Comparison of ENCODE assay signal across 15 cellular contexts in the genomic region with DNA sequence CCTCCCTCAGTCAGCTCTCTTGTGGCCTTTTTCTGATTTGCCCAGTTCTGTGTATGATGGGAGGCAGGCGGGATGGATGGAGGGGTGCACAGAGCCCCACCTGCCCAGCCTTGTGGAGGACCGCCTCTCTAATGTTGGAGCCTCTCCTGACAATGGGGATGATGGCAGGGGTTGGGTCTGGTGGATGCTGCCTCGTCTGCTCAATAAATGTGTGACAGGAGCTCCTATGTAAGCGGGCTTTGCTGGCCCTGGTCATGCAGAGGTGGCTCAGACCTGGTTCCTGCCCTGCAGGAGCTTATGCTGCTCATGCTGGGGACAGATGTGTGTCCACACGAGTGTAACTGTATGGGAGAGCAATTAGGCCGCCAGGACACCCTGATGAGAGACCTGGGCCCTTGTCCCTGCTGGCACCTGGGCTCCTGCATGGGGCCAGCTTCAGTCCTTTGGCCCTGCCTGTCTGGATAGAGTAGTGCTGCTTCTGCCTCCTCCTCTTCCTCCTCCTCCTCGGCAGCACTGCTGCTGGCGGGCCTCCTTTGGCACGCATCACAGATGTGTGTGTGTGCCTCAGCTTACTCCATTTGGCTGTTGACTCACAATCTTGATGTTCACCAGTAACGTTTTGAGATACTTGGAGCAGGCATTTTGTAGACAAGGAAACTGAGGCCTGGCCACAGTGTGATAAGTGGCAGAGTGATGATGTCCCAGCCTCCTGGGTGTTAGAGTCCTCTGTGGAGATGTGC.
"Had no signal": no experiment of that assay in that cellular context is flagged by ENCODE, and none has a peak within 500 bp of the region (broad histone marks: within the 10 kb centered on the region; RNA-seq: fewer than 3 reads in every experiment).

No MANE protein-coding gene starts in this region.

- H3K9me3 Mint-ChIP-seq: activated naive CD4-positive, alpha-beta T cell treated with anti-CD3 and anti-CD28 coated beads for 36 hours; activated T-helper 2 cell treated with anti-CD3 and anti-CD28 coated beads, Interferon-gamma antibody, Interleukin-2, Interleukin-4, amounts not matched to agents 10 μg/mL and 5 μg/mL and 100 μg/mL, durations not matched to agents 14 hours and 24 hours and 36 hours; nephron had no signal

- H3K27me3 ChIP-seq: dorsolateral prefrontal cortex, left lung, thyroid gland, uterus had no signal

- DNase-seq: activated CD4-positive, alpha-beta T cell treated with anti-CD3 and anti-CD28 coated beads, Interleukin-2, amount 50 U/mL, for 4 hours; activated CD4-positive, CD25-positive, alpha-beta regulatory T cell treated with anti-CD3 and anti-CD28 coated beads, Interleukin-2, amount 50 U/mL, for 72 hours; activated naive CD4-positive, alpha-beta T cell treated with anti-CD3 and anti-CD28 coated beads for 36 hours; activated T-cell treated with anti-CD3 and anti-CD28 coated beads for 4 hours; erythroblast; mesendoderm; stimulated activated CD4-positive, alpha-beta T cell treated with anti-CD3 and anti-CD28 coated beads, Interleukin-1b, Interleukin-23, amount 100 ng/mL, for 48 hours; T-helper 9 cell; uterus had no signal

- H3K4me3 ChIP-seq: dorsolateral prefrontal cortex, left lung, prostate gland, thyroid gland, uterus had no signal

- ATAC-seq: left lung had no signal

- H3K27ac Mint-ChIP-seq: activated naive CD4-positive, alpha-beta T cell treated with anti-CD3 and anti-CD28 coated beads for 36 hours; activated T-helper 2 cell treated with anti-CD3 and anti-CD28 coated beads, Interferon-gamma antibody, Interleukin-2, Interleukin-4, amounts not matched to agents 10 μg/mL and 5 μg/mL and 100 μg/mL, durations not matched to agents 14 hours and 24 hours and 36 hours; nephron had no signal

- H3K27ac ChIP-seq: prostate gland, thyroid gland, uterus had no signal

- H3K4me3 Mint-ChIP-seq: activated naive CD4-positive, alpha-beta T cell treated with anti-CD3 and anti-CD28 coated beads for 36 hours; nephron had no signal

- H3K4me1 Mint-ChIP-seq: nephron had no signal

- H3K9me3 ChIP-seq: left lung, prostate gland, thyroid gland, uterus had no signal

- H3K4me1 ChIP-seq: prostate gland, uterus had no signal

- H3K36me3 ChIP-seq: prostate gland, thyroid gland, uterus had no signal
